In the genomic region with DNA sequence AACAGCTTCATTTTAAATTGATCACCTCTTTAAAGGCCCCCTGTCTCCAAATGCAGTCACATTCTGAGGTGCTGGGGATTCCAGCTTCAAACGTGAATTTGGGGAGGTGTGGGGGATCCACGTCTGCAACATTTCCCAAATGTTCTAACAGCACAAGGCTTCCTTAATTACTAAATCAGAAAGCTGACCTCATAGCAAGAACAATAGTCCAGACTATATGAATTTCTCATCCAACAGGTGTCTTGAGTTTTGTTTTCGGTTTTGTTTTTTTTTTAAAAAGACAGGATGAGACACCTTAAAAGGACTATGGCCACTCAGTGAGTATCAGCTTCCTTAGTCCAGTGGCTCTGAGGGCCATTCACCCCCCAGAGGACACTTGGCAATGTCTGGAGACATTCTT, we compare ENCODE assay signal across 1 cellular context.
TF ChIP-seq lines count a peak whose summit lies in the region.

No MANE protein-coding gene starts in this region.

TF ChIP-seq in IMR-90, 13 proteins besides CTCF, POLR2A, EP300 and RAD21:
- TF ChIP-seq, protein P1, sequence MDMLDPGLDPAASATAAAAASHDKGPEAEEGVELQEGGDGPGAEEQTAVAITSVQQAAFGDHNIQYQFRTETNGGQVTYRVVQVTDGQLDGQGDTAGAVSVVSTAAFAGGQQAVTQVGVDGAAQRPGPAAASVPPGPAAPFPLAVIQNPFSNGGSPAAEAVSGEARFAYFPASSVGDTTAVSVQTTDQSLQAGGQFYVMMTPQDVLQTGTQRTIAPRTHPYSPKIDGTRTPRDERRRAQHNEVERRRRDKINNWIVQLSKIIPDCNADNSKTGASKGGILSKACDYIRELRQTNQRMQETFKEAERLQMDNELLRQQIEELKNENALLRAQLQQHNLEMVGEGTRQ (IDR thresholded peaks at IDR 0.05; ENCODE audit: low read depth, low read length): no peak
- no peak for TF ChIP-seq MXI1 (IDR thresholded peaks at IDR 0.05; ENCODE audit: borderline replicate concordance, low read depth, low read length)
- no peak for TF ChIP-seq MAFK (IDR thresholded peaks at IDR 0.05; ENCODE audit: low read depth, low read length)
- no peak for TF ChIP-seq NFE2L2 (IDR thresholded peaks at IDR 0.05; ENCODE audit: low read depth, low read length)
- no peak for TF ChIP-seq CHD1 (IDR thresholded peaks at IDR 0.05; ENCODE audit: low read depth, low read length)
- no peak for TF ChIP-seq MAZ (IDR thresholded peaks at IDR 0.05; ENCODE audit: borderline replicate concordance, low read depth, low read length)
- TF ChIP-seq, protein P2, sequence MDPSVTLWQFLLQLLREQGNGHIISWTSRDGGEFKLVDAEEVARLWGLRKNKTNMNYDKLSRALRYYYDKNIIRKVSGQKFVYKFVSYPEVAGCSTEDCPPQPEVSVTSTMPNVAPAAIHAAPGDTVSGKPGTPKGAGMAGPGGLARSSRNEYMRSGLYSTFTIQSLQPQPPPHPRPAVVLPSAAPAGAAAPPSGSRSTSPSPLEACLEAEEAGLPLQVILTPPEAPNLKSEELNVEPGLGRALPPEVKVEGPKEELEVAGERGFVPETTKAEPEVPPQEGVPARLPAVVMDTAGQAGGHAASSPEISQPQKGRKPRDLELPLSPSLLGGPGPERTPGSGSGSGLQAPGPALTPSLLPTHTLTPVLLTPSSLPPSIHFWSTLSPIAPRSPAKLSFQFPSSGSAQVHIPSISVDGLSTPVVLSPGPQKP (IDR thresholded peaks at IDR 0.05; ENCODE audit: borderline replicate concordance, low read depth, low read length): no peak
- no peak for TF ChIP-seq RFX5 (IDR thresholded peaks at IDR 0.05; ENCODE audit: low read depth, low read length)
- no peak for TF ChIP-seq SMC3 (IDR thresholded peaks at IDR 0.05; ENCODE audit: low read depth, low read length)
- TF ChIP-seq CEBPB (IDR thresholded peaks at IDR 0.05; ENCODE audit: low read depth, low read length): no peak
- no peak for TF ChIP-seq FOS (IDR thresholded peaks at IDR 0.05; ENCODE audit: low read depth, low read length)
- TF ChIP-seq RCOR1 (IDR thresholded peaks at IDR 0.05; ENCODE audit: insufficient replicate concordance, low read length): no peak
- TF ChIP-seq BHLHE40 (IDR thresholded peaks at IDR 0.05; ENCODE audit: low read depth, low read length): no peak
